28 cellular contexts compared by ENCODE assay signal in genomic region chr1:51829058-51829457, GRCh38. TPM values are rescaled to one million over a fixed set of nuclear protein-coding genes. Genes with fewer than 3 reads are reported as not detected.
DNase-seq lines count a peak whose midpoint lies in the region; ATAC-seq and TF ChIP-seq lines count a peak whose summit lies in the region.
"Had no signal": no experiment of that assay in that cellular context is flagged by ENCODE, and none has a peak within 500 bp of the region (broad histone marks: within the 10 kb centered on the region; RNA-seq: fewer than 3 reads in every experiment).

No MANE protein-coding gene starts in this region.

- no peaks in the 10 kb centered on the region for H3K27me3 Mint-ChIP-seq in naive thymus-derived CD4-positive, alpha-beta T cell
- H3K27me3 Mint-ChIP-seq: activated CD4-positive, alpha-beta T cell treated with anti-CD3 and anti-CD28 coated beads, Interleukin-2, amount 10 ng/mL, durations not matched to agents 7 days and 5 days; activated CD8-positive, alpha-beta memory T cell treated with anti-CD3 and anti-CD28 coated beads, Interleukin-2, amount 10 ng/mL, durations not matched to agents 7 days and 5 days; progenitor cell of endocrine pancreas; stimulated activated memory B cell treated with anti-CD40 and anti-IgM and Interleukin-4, amounts not matched to agents 10 μg/mL and 1 μg/mL and 100 μg/mL, for 72 hours had no signal

- H3K4me1 ChIP-seq in mammary epithelial cell (ENCODE audit: insufficient read depth, low read length): peaks cover 10% of the 10 kb centered on the region
- no peaks in the 10 kb centered on the region for H3K4me1 ChIP-seq in naive thymus-derived CD4-positive, alpha-beta T cell (ENCODE audit: control insufficient read depth in 2 of 2, insufficient read depth in 2 of 2, low read length in 2 of 2)
- H3K4me1 ChIP-seq: sigmoid colon, upper lobe of left lung had no signal

- no peak overlapping the region for H3K4me3 Mint-ChIP-seq in naive thymus-derived CD4-positive, alpha-beta T cell
- H3K4me3 Mint-ChIP-seq: activated CD4-positive, alpha-beta T cell treated with anti-CD3 and anti-CD28 coated beads, Interleukin-2, amount 10 ng/mL, durations not matched to agents 7 days and 5 days; activated CD8-positive, alpha-beta memory T cell treated with anti-CD3 and anti-CD28 coated beads, Interleukin-2, amount 10 ng/mL, durations not matched to agents 7 days and 5 days; activated T-cell treated with anti-CD3 and anti-CD28 coated beads, Interleukin-2, amount 50 U/mL, for 72 hours; brain; stimulated activated memory B cell treated with anti-CD40 and anti-IgM and Interleukin-4, amounts not matched to agents 10 μg/mL and 1 μg/mL and 100 μg/mL, for 72 hours; WTC11 had no signal

- CTCF ChIA-PET in mammary epithelial cell (lab: Charles Lee; ENCODE audit: low non-redundant PET): interaction anchor here (0.6 kb wide), 1 partner anchor 209 kb away, joined by 3 read pairs; no protein-coding TSS in a partner anchor
- CTCF ChIA-PET in naive thymus-derived CD4-positive, alpha-beta T cell (lab: Charles Lee): no interaction called here

- no TSS peak for BruUV-seq in mammary epithelial cell (replicated peaks; lab: Mats Ljungman, UMichigan)

- H3K4me3 ChIP-seq in mammary epithelial cell (replicated peaks in 1 of 3; ENCODE audit: insufficient read depth in 1 of 3, low read depth in 2 of 3, low read length in 3 of 3): no peak overlapping the region
- no peak overlapping the region for H3K4me3 ChIP-seq in naive thymus-derived CD4-positive, alpha-beta T cell (ENCODE audit: low read length)
- H3K4me3 ChIP-seq: GM23248, sigmoid colon, upper lobe of left lung had no signal

- no peaks in the 10 kb centered on the region for H3K9me3 ChIP-seq in mammary epithelial cell (replicated peaks; ENCODE audit: insufficient read depth, low read length)
- H3K9me3 ChIP-seq in naive thymus-derived CD4-positive, alpha-beta T cell (ENCODE audit: control insufficient read depth in 2 of 3, low read length in 3 of 3): no peaks in the 10 kb centered on the region
- H3K9me3 ChIP-seq: neutrophil, sigmoid colon, upper lobe of left lung had no signal

- no peak overlapping the region for H3K4me2 ChIP-seq in mammary epithelial cell (ENCODE audit: insufficient read depth, low read depth, low read length)

- H3K79me2 ChIP-seq in mammary epithelial cell (ENCODE audit: insufficient read depth, low read length): no peaks in the 10 kb centered on the region

- 83% methylated on average over 2 of the region's 2 CpGs for WGBS in mammary epithelial cell (ENCODE audit: low coverage, missing lambda C conversion rate)

- H3K9ac ChIP-seq in mammary epithelial cell (ENCODE audit: insufficient read depth, low read length): no peak overlapping the region
- H3K9ac ChIP-seq: GM23248 had no signal

- DNase-seq in EL (peak; percentile 28), HT1080 (ENCODE audit: low read depth) (peak; percentile 28), mammary epithelial cell (peak; percentile 82), myocyte (ENCODE audit: low read depth) (peak; percentile 83), inferior parietal cortex (ENCODE audit: extremely low spot score) (no peak), amniotic stem cell (lab: John Stamatoyannopoulos, UW) (no peak)
- no peak for DNase-seq in naive thymus-derived CD4-positive, alpha-beta T cell
- DNase-seq: activated CD4-positive, alpha-beta T cell treated with anti-CD3 and anti-CD28 coated beads, Interleukin-2, amount 10 ng/mL, durations not matched to agents 7 days and 5 days; activated CD8-positive, alpha-beta memory T cell treated with anti-CD3 and anti-CD28 coated beads, Interleukin-2, amount 10 ng/mL, durations not matched to agents 7 days and 5 days; activated naive CD4-positive, alpha-beta T cell; activated T-cell treated with anti-CD3 and anti-CD28 coated beads, Interleukin-2, amount 50 U/mL, for 72 hours; Calu3; GM23248; mesendoderm; MM.1S; NCI-H1436 treated with DMSO at 0.1 percent for 48 hours; NCI-H526 treated with DMSO at 0.1 percent for 48 hours; sigmoid colon; stimulated activated CD4-positive, alpha-beta T cell treated with anti-CD3 and anti-CD28 coated beads, Interleukin-4, amount 100 ng/mL, for 4 hours; substantia nigra; upper lobe of left lung had no signal

- intact Hi-C loops in mammary epithelial cell (cut with micrococcal nuclease): loop anchor here (1.0 to 2.0 kb wide), 2 partner anchors 50 to 173 kb away; partner anchors contain the start of gene NRDC
- intact Hi-C loops in naive thymus-derived CD4-positive, alpha-beta T cell (cut with micrococcal nuclease): loop anchor here in 1 of 2 donors (10.0 kb wide), 1 partner anchor 176 kb away; no protein-coding TSS in a partner anchor

- no peak overlapping the region for H3K27ac ChIP-seq in mammary epithelial cell (ENCODE audit: insufficient read depth, low read depth, low read length)
- no peak overlapping the region for H3K27ac ChIP-seq in naive thymus-derived CD4-positive, alpha-beta T cell (ENCODE audit: low read depth, low read length)
- H3K27ac ChIP-seq: C4-2B, GM23248, neutrophil, sigmoid colon, upper lobe of left lung had no signal

- no peak overlapping the region for H3K27ac Mint-ChIP-seq in naive thymus-derived CD4-positive, alpha-beta T cell
- H3K27ac Mint-ChIP-seq: activated CD4-positive, alpha-beta T cell treated with anti-CD3 and anti-CD28 coated beads, Interleukin-2, amount 10 ng/mL, durations not matched to agents 7 days and 5 days; activated T-cell treated with anti-CD3 and anti-CD28 coated beads, Interleukin-2, amount 50 U/mL, for 72 hours; brain; progenitor cell of endocrine pancreas; stimulated activated memory B cell treated with anti-CD40 and anti-IgM and Interleukin-4, amounts not matched to agents 10 μg/mL and 1 μg/mL and 100 μg/mL, for 72 hours; WTC11 had no signal

- no peak for TF ChIP-seq CTCF in mammary epithelial cell (conservative IDR thresholded peaks at IDR 0.05 in 1 of 2, IDR thresholded peaks at IDR 0.05 in 1 of 2; ENCODE audit: extremely low read depth in 1 of 2, insufficient read depth in 1 of 2, low read depth in 1 of 2, low read length in 2 of 2)

- dilution Hi-C loops in mammary epithelial cell (cut with HindIII; ENCODE audit: low sequenced_read_pairs): no loop called here

- no peaks in the 10 kb centered on the region for H4K20me1 ChIP-seq in mammary epithelial cell (ENCODE audit: insufficient read depth, low read length)

- ATAC-seq in naive thymus-derived CD4-positive, alpha-beta T cell: no peak
- ATAC-seq: activated CD8-positive, alpha-beta memory T cell treated with anti-CD3 and anti-CD28 coated beads, Interleukin-2, amount 10 ng/mL, durations not matched to agents 7 days and 5 days; activated T-cell treated with anti-CD3 and anti-CD28 coated beads, Interleukin-2, amount 50 U/mL, for 72 hours; left lobe of liver; stimulated activated memory B cell treated with anti-CD40 and anti-IgM and Interleukin-4, amounts not matched to agents 10 μg/mL and 1 μg/mL and 100 μg/mL, for 72 hours; WTC11 had no signal

- POLR2A ChIA-PET in naive thymus-derived CD4-positive, alpha-beta T cell (lab: Charles Lee): no interaction called here

- peaks cover 16% of the 10 kb centered on the region for H3K36me3 ChIP-seq in mammary epithelial cell (ENCODE audit: insufficient read depth, low read length)
- peaks cover 0 to 39% (median 4%) of the 10 kb centered on the region in 3 experiments for H3K36me3 ChIP-seq in naive thymus-derived CD4-positive, alpha-beta T cell (ENCODE audit: control insufficient read depth in 2 of 3, insufficient read depth in 3 of 3, low read length in 3 of 3)

- no peaks in the 10 kb centered on the region for H3K27me3 ChIP-seq in mammary epithelial cell (ENCODE audit: insufficient read depth, low read length)
- no peaks in the 10 kb centered on the region for H3K27me3 ChIP-seq in naive thymus-derived CD4-positive, alpha-beta T cell (ENCODE audit: control insufficient read depth in 2 of 2, insufficient read depth in 2 of 2, low read length in 2 of 2)
- H3K27me3 ChIP-seq: neutrophil, sigmoid colon, upper lobe of left lung had no signal

- no peaks in the 10 kb centered on the region for H3K9me3 Mint-ChIP-seq in naive thymus-derived CD4-positive, alpha-beta T cell
- H3K9me3 Mint-ChIP-seq: activated CD4-positive, alpha-beta T cell treated with anti-CD3 and anti-CD28 coated beads, Interleukin-2, amount 10 ng/mL, durations not matched to agents 7 days and 5 days; activated T-cell treated with anti-CD3 and anti-CD28 coated beads, Interleukin-2, amount 50 U/mL, for 72 hours; stimulated activated memory B cell treated with anti-CD40 and anti-IgM and Interleukin-4, amounts not matched to agents 10 μg/mL and 1 μg/mL and 100 μg/mL, for 72 hours had no signal

- in situ Hi-C loops in mammary epithelial cell (cut with MboI; ENCODE audit: low sequenced_read_pairs in 2 of 2): no loop called here

- H2AFZ ChIP-seq in mammary epithelial cell (ENCODE audit: low read depth, low read length): no peak overlapping the region
- H2AFZ ChIP-seq: GM23248 had no signal

- peaks cover 5 to 26% (median 10%) of the 10 kb centered on the region in 5 donors for H3K36me3 Mint-ChIP-seq in naive thymus-derived CD4-positive, alpha-beta T cell

- peaks cover 0 to 1% (median 0%) of the 10 kb centered on the region in 7 donors for H3K4me1 Mint-ChIP-seq in naive thymus-derived CD4-positive, alpha-beta T cell
- H3K4me1 Mint-ChIP-seq: activated CD4-positive, alpha-beta T cell treated with anti-CD3 and anti-CD28 coated beads, Interleukin-2, amount 10 ng/mL, durations not matched to agents 7 days and 5 days; activated CD8-positive, alpha-beta memory T cell treated with anti-CD3 and anti-CD28 coated beads, Interleukin-2, amount 10 ng/mL, durations not matched to agents 7 days and 5 days; brain; stimulated activated memory B cell treated with anti-CD40 and anti-IgM and Interleukin-4, amounts not matched to agents 10 μg/mL and 1 μg/mL and 100 μg/mL, for 72 hours; WTC11 had no signal

RNA-seq across cellular contexts. Expression of gene NRDC, which starts 49.5 kb away (rescaled TPM):
- 57.0 and 57.8 TPM in 2 replicates for total RNA-seq in HT1080 (2014; rRNA removed; shearing (Covaris generic))
- polyA plus RNA-seq in HT1080 (2015; cell fraction: cytosol; rRNA removed): 77.4 and 89.7 TPM in 2 replicates
- 170 and 179 TPM in 2 replicates for polyA plus RNA-seq in HT1080 (2015; cell fraction: nucleus; rRNA removed)
- total RNA-seq in mammary epithelial cell (100 to 1,000 TPM in 1 of 2 donors, 10 to 100 TPM in 1; 61.7 to 154 TPM), myocyte (67.8 and 84.5 TPM in 2 replicates)
- polyA plus RNA-seq in mammary epithelial cell: 68.0 TPM
- 290 TPM for polyA minus RNA-seq in mammary epithelial cell
- 102 TPM for polyA plus RNA-seq in myocyte (2012)
- 100 to 1,000 TPM in 4 of 5 experiments, 10 to 100 TPM in 1; 93.1 to 194 (median 122) TPM for total RNA-seq in naive thymus-derived CD4-positive, alpha-beta T cell
- polyA plus RNA-seq in naive thymus-derived CD4-positive, alpha-beta T cell: 10 to 100 TPM; 58.5 to 71.5 TPM

Comparison
In these comparisons a context has a peak if more than half of its experiments do, and no peak if none do; other contexts are left out.
1. DNase-seq: peak in EL (single experiment), HT1080 (single experiment), mammary epithelial cell (single experiment) and myocyte (single experiment); none in inferior parietal cortex (single experiment), amniotic stem cell (single experiment) and naive thymus-derived CD4-positive, alpha-beta T cell (0 of 9).